ENCODE assay signal across 9 cellular contexts in the genomic region with DNA sequence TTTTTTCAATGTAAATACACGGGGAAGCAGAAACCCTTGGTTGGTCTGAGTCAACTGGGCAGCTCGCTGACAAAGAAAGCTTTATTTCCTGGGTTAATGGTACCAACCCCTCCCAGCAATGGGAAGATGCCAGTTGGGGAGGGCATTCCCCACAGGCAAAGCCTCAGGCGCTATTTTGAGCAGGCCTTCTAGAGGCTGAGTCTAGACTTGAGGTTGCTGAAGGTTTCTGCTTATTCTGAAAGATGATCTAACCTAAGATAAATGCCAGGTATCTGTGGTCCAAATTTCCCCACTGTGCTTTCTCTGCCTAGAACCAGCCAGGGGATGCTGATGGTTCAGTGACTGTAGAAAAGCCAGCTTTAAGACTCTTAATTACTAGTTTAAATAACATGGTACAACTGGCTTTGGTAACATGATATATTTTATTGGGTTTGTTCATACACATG.
DNase-seq lines count a peak whose midpoint lies in the region; ATAC-seq and TF ChIP-seq lines count a peak whose summit lies in the region.
"Had no signal": no experiment of that assay in that cellular context is flagged by ENCODE, and none has a peak within 500 bp of the region (broad histone marks: within the 10 kb centered on the region; RNA-seq: fewer than 3 reads in every experiment).

No MANE protein-coding gene starts in this region.

- H3K9ac ChIP-seq in mesendoderm (ENCODE audit: low read length): no peak overlapping the region

- no peak overlapping the region for H3K4me3 ChIP-seq in HEK293 (ENCODE audit: low read depth, low read length)
- no peak overlapping the region for H3K4me3 ChIP-seq in mesendoderm (ENCODE audit: low read length)
- H3K4me3 ChIP-seq: vagina had no signal

- no peak overlapping the region for H3K4me2 ChIP-seq in mesendoderm (ENCODE audit: low read length)

- POLR2A ChIA-PET in HEK293 (lab: Yijun Ruan, JAX): interaction anchor here (0.5 to 0.8 kb wide), 2 partner anchors 29 to 172 kb away, joined by 3 to 5 read pairs; no protein-coding TSS in a partner anchor

- H2BK120ac ChIP-seq in mesendoderm (ENCODE audit: low read depth, low read length): no peak overlapping the region

- no peak overlapping the region for H4K8ac ChIP-seq in mesendoderm (ENCODE audit: low read depth, low read length)

- H3K4me1 ChIP-seq in HEK293 (ENCODE audit: control insufficient read depth, insufficient read depth, low read length) (0 out of 2 replicates have a peak, but pooled peaks cover 2% of the 10 kb centered on the region), mesendoderm (ENCODE audit: control insufficient read depth, low read depth, low read length) (peaks cover 2% of the 10 kb centered on the region)
- H3K4me1 ChIP-seq: vagina had no signal

- H2AK5ac ChIP-seq in mesendoderm (ENCODE audit: low read length): no peak overlapping the region

- H3K27me3 ChIP-seq in mesendoderm (ENCODE audit: insufficient read depth, low read length, poor library complexity): no peaks in the 10 kb centered on the region
- H3K27me3 ChIP-seq: vagina had no signal

- H3K9me3 ChIP-seq in HEK293 (ENCODE audit: control insufficient read depth, insufficient read depth, low read depth, low read length): no peaks in the 10 kb centered on the region
- H3K9me3 ChIP-seq: vagina had no signal

- DNase-seq in Daoy (ENCODE audit: low read depth): peak; percentile 81
- peak; percentile 87 for DNase-seq in T1000 (lab: John Stamatoyannopoulos, UW)
- peak; percentile 64 for DNase-seq in mesendoderm
- no peak for DNase-seq in NCI-H1694 treated with DMSO at 0.1 percent for 48 hours (lab: John Stamatoyannopoulos, UW)
- DNase-seq in HPDE6-E6E7 (ENCODE audit: extremely low spot score): no peak

- no peak overlapping the region for H4K5ac ChIP-seq in mesendoderm (ENCODE audit: low read length)

- no peak overlapping the region for H3K23ac ChIP-seq in mesendoderm (ENCODE audit: low read length)

- TF ChIP-seq CTCF in HEK293 (tag by site-specific recombination; IDR thresholded peaks at IDR 0.05): no peak

- no peak overlapping the region for H2BK15ac ChIP-seq in mesendoderm (replicated peaks; ENCODE audit: low read depth)

- no peak for ATAC-seq in HG03196 (IDR thresholded peaks at IDR 0.05; ENCODE audit: unreplicated experiment)
- no peak for ATAC-seq in GM21825 (IDR thresholded peaks at IDR 0.05; ENCODE audit: unreplicated experiment)

- H3K79me2 ChIP-seq in mesendoderm (ENCODE audit: control insufficient read depth, insufficient read depth, low read length): no peaks in the 10 kb centered on the region

- H3K27ac ChIP-seq in HEK293 (ENCODE audit: extremely low read depth, low read depth, low read length) (no peak overlapping the region), mesendoderm (ENCODE audit: low read depth, low read length) (no peak overlapping the region)
- H3K27ac ChIP-seq: vagina had no signal

- no peak overlapping the region for H3K18ac ChIP-seq in mesendoderm (ENCODE audit: low read length)

- CTCF ChIA-PET in HEK293 (lab: Yijun Ruan, JAX): interaction anchor here (0.6 kb wide), 1 partner anchor 39 kb away, joined by 3 read pairs; no protein-coding TSS in a partner anchor

- H2BK5ac ChIP-seq in mesendoderm (ENCODE audit: low read length): no peak overlapping the region

- no peak overlapping the region for H3K4ac ChIP-seq in mesendoderm (ENCODE audit: low read depth, low read length)

- no peaks in the 10 kb centered on the region for H3K79me1 ChIP-seq in mesendoderm (ENCODE audit: low read length)

- no CpG with 5 or more reads among the region's 3 CpGs for WGBS in mesendoderm (ENCODE audit: extremely low coverage, insufficient coverage, low lambda C conversion rate)

- no peak overlapping the region for H3K56ac ChIP-seq in mesendoderm (ENCODE audit: low read length)

- H3K36me3 ChIP-seq in HEK293 (ENCODE audit: control insufficient read depth in 2 of 2, insufficient read depth in 1 of 2, low read length in 2 of 2) (no peaks in the 10 kb centered on the region), mesendoderm (ENCODE audit: control insufficient read depth, insufficient read depth, low read length) (no peaks in the 10 kb centered on the region)
- H3K36me3 ChIP-seq: vagina had no signal

TF ChIP-seq in HEK293, 187 proteins besides CTCF, POLR2A, EP300 and RAD21:
- no peak for TF ChIP-seq ZNF391 (tag by site-specific recombination; IDR thresholded peaks at IDR 0.05; ENCODE audit: borderline replicate concordance, low read depth)
- peak; percentile 64 for TF ChIP-seq FEZF1 (tag by site-specific recombination; IDR thresholded peaks at IDR 0.05)
- TF ChIP-seq SP7 (tag by site-specific recombination; IDR thresholded peaks at IDR 0.05): peak; percentile 96

Comparison
In these comparisons a context has a peak if more than half of its experiments do, and no peak if none do; other contexts are left out.
1. DNase-seq: peak in Daoy (single experiment), T1000 (single experiment) and mesendoderm (single experiment); none in NCI-H1694 treated with DMSO at 0.1 percent for 48 hours (single experiment) and HPDE6-E6E7 (single experiment).